ENCODE assay signal across 16 cellular contexts in the genomic region with DNA sequence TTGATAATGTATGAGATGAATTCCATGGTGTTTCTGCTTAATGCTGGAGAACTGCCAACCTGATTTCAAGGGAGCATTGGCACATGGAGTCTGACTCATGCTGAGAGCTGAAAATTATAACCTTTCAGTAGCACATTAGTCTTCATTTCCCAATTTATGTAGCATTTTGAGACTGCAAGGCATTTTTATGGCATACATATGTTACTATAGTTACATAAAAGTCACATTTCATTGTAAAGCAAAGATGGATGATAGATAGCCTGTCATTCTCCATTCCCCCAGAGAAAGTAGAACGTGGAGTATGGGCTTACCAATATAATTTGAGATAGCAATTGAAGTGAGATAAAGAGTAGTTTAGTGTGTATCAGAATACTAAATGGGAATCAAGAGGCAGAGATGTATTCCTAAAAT.
A peak's percentile ranks its signal among the peaks of the same experiment; 100 is the strongest.
DNase-seq lines count a peak whose midpoint lies in the region; ATAC-seq and TF ChIP-seq lines count a peak whose summit lies in the region.
"Had no signal": no experiment of that assay in that cellular context is flagged by ENCODE, and none has a peak within 500 bp of the region (broad histone marks: within the 10 kb centered on the region; RNA-seq: fewer than 3 reads in every experiment).

No MANE protein-coding gene starts in this region.

- H3K4me3 ChIP-seq in BE2C (ENCODE audit: low read depth, low read length): peak overlapping the region; percentile 7; the same call in 1 of the 2 replicates
- H3K4me3 ChIP-seq: dorsolateral prefrontal cortex, heart left ventricle, K562 had no signal

- intact Hi-C loops in head of caudate nucleus (cut with DNase I): no loop called here

- H3K4me1 ChIP-seq in BE2C: peaks cover 17% of the 10 kb centered on the region; the same call in 1 of the 2 replicates
- H3K4me1 ChIP-seq: heart left ventricle had no signal

- TF ChIP-seq CTCF in BE2C (IDR thresholded peaks at IDR 0.05; ENCODE audit: low read depth, low read length) (no peak), GM13976 (IDR thresholded peaks at IDR 0.05; ENCODE audit: borderline replicate concordance, control extremely low read depth, extremely low read depth, insufficient read depth, missing control alignments) (no peak)

- DNase-seq in BE2C: peak; percentile 54
- peak; percentile 21 for DNase-seq in M059J (ENCODE audit: low read depth)
- DNase-seq in amniotic epithelial cell (ENCODE audit: low read depth): peak; percentile 28
- peak in 24 of 42 donors; percentile 22 to 78 (median 45) for DNase-seq in head of caudate nucleus
- DNase-seq in GM13976 (ENCODE audit: low spot score): no peak
- DNase-seq in ecto neural progenitor cell (ENCODE audit: low spot score): no peak
- DNase-seq: activated B cell treated with CpG ODN at 0.5 μM for 24 hours; dorsolateral prefrontal cortex; heart left ventricle; left colon; NCI-H187; stimulated activated CD4-positive, alpha-beta T cell treated with anti-CD3 and anti-CD28 coated beads, Interleukin-2, amount 100 ng/mL, for 48 hours; SW 1271 had no signal

- no peaks in the 10 kb centered on the region for H3K27me3 ChIP-seq in BE2C
- H3K27me3 ChIP-seq: dorsolateral prefrontal cortex, heart left ventricle had no signal

- no peaks in the 10 kb centered on the region for H3K9me3 ChIP-seq in BE2C
- H3K9me3 ChIP-seq: heart left ventricle had no signal

- H3K36me3 ChIP-seq in BE2C: no peaks in the 10 kb centered on the region
- H3K36me3 ChIP-seq: heart left ventricle had no signal

- in situ Hi-C loops in GM13976 (cut with MboI; ENCODE audit: low sequenced_read_pairs, unreplicated experiment): loop anchor here (25.0 kb wide), 3 partner anchors 369 to 819 kb away; no protein-coding TSS in a partner anchor

- ATAC-seq in GM21423 (IDR thresholded peaks at IDR 0.05; ENCODE audit: unreplicated experiment): no peak
- no peak for ATAC-seq in HG03354 (IDR thresholded peaks at IDR 0.05; ENCODE audit: poor library complexity, severe bottlenecking, unreplicated experiment)
- ATAC-seq: heart left ventricle, K562, left colon had no signal

Comparison
In these comparisons a context has a peak if more than half of its experiments do, and no peak if none do; other contexts are left out.
1. DNase-seq: peak in BE2C (single experiment), M059J (single experiment), amniotic epithelial cell (single experiment) and head of caudate nucleus (24 of 42); none in GM13976 (single experiment) and ecto neural progenitor cell (single experiment).